19 cellular contexts compared by ENCODE assay signal in the genomic region with DNA sequence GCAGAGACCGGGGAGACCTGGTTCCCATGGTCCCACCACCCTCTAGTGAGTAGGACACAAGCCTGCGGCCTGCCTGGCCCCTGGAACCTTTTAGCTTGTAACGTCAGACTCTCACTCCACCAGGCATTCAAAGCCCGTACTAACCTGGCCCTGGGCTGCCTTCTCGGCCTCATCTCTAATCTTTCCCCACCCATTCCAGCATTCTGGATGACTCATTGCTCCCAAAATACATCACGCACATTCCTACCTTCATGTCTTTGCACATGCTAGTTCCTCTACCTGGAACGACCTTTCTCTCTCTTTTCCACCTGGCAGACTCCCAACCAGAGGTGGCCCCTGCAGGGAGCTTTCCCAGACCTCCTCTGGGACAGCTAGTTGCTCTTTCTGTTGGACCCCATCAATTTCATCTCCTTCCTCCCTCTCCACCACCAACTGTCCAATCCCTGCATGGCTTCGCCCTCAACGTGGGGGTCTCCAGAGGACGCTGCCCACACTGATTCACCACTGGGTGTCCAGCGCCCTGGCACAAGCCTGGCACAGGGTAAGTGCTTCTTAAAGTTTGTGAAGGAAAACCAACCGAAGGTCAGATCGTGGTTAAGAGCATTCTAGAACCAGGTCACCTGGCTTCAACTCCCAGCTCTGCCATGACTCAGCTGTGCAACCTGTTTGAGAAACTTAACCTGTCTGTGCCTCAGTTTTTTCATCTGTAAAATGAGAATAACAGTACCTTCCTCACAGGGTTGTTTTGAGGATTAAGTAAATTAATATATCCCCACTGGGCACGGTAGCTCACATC. TPM values are rescaled to one million over a fixed set of nuclear protein-coding genes. Genes with fewer than 3 reads are reported as not detected.
DNase-seq lines count a peak whose midpoint lies in the region; ATAC-seq, FAIRE-seq and TF ChIP-seq lines count a peak whose summit lies in the region.
"Had no signal": no experiment of that assay in that cellular context is flagged by ENCODE, and none has a peak within 500 bp of the region (broad histone marks: within the 10 kb centered on the region; RNA-seq: fewer than 3 reads in every experiment).

No MANE protein-coding gene starts in this region.

- H3K9me3 ChIP-seq in keratinocyte (ENCODE audit: control insufficient read depth, low read depth, low read length) (no peaks in the 10 kb centered on the region), stomach (no peaks in the 10 kb centered on the region)
- H3K9me3 ChIP-seq: HAP-1 had no signal

- H3K9ac ChIP-seq in keratinocyte (ENCODE audit: control insufficient read depth, extremely low read depth, insufficient read depth, low read length) = peak overlapping the region; percentile 74

- H2AFZ ChIP-seq in keratinocyte (ENCODE audit: control insufficient read depth, low read length) = peak overlapping the region; percentile 88

- H3K9me1 ChIP-seq in keratinocyte (ENCODE audit: control insufficient read depth, extremely low read depth, insufficient read depth, low read length) = peaks cover 4% of the 10 kb centered on the region

- no peak for TF ChIP-seq CTCF in bronchial epithelial cell (IDR thresholded peaks at IDR 0.05; ENCODE audit: insufficient read depth, low read length, severe bottlenecking)
- no peak for TF ChIP-seq CTCF in keratinocyte (optimal IDR thresholded peaks at IDR 0.05 in 1 of 3, IDR thresholded peaks at IDR 0.05 in 1 of 3, conservative IDR thresholded peaks at IDR 0.05 in 1 of 3; ENCODE audit: extremely low read depth in 1 of 3, insufficient read depth in 2 of 3, low read length in 3 of 3)
- no peak for TF ChIP-seq CTCF in stomach (IDR thresholded peaks at IDR 0.05)

- H3K27me3 Mint-ChIP-seq in naive thymus-derived CD8-positive, alpha-beta T cell = peaks cover 0 to 6% (median 4%) of the 10 kb centered on the region in 5 donors
- H3K27me3 Mint-ChIP-seq: activated CD4-positive, alpha-beta T cell treated with anti-CD3 and anti-CD28 coated beads for 36 hours had no signal

- WGBS in stomach, 5 donors = 57 to 75% (median 72%) methylated on average over 14 of the region's 14 CpGs

- no peak for TF ChIP-seq EP300 in stomach (IDR thresholded peaks at IDR 0.05)

- dilution Hi-C loops in keratinocyte (cut with MboI; ENCODE audit: extremely low pct_ligation_motif_present, low sequenced_read_pairs) = no loop called here

- H3K27ac Mint-ChIP-seq in naive thymus-derived CD8-positive, alpha-beta T cell = peak overlapping the region in 4 of 10 donors; percentile 37 to 72 (median 51)
- H3K27ac Mint-ChIP-seq: activated CD4-positive, alpha-beta T cell treated with anti-CD3 and anti-CD28 coated beads for 36 hours; activated naive CD8-positive, alpha-beta T cell treated with anti-CD3 and anti-CD28 coated beads, Interleukin-2, amount 10 ng/mL, durations not matched to agents 7 days and 5 days; nephron progenitor cell had no signal

- no peak for TF ChIP-seq POLR2A in stomach (IDR thresholded peaks at IDR 0.05)

- H3K79me2 ChIP-seq in keratinocyte (ENCODE audit: control insufficient read depth, insufficient read depth, low read length) = no peaks in the 10 kb centered on the region

- H3K27me3 ChIP-seq in bronchial epithelial cell (ENCODE audit: control insufficient read depth, insufficient read depth, low read length) = peaks cover 2% of the 10 kb centered on the region
- H3K27me3 ChIP-seq in keratinocyte (ENCODE audit: control insufficient read depth, extremely low read depth, insufficient read depth, low read length) = no peaks in the 10 kb centered on the region
- peaks cover 0 to 8% (median 4%) of the 10 kb centered on the region in 3 donors for H3K27me3 ChIP-seq in stomach

- H3K27ac ChIP-seq in keratinocyte (ENCODE audit: control insufficient read depth, insufficient read depth, low read length) (peak overlapping the region; percentile 84), stomach (peak overlapping the region in 4 of 5 donors; percentile 63 to 81 (median 72))

- intact Hi-C loops in stomach (cut with DNase I; ENCODE audit: low total_unique reads) = no loop called here

- FAIRE-seq in bronchial epithelial cell (lab: Jason Lieb, UNC) (peak; percentile 58), keratinocyte (lab: Jason Lieb, UNC) (peak; percentile 83)
- FAIRE-seq: colon, small intestine had no signal

- H3K4me1 Mint-ChIP-seq in naive thymus-derived CD8-positive, alpha-beta T cell = peaks cover 7 to 16% (median 9%) of the 10 kb centered on the region in 4 donors

- DNase-seq in LoVo (ENCODE audit: low spot score) = peak; percentile 65
- peak; percentile 66 for DNase-seq in bronchial epithelial cell (ENCODE audit: low read depth)
- peak; percentile 81 for DNase-seq in keratinocyte (ENCODE audit: low read depth, low spot score)
- no peak for DNase-seq in stomach
- DNase-seq in naive thymus-derived CD8-positive, alpha-beta T cell = no peak
- DNase-seq: activated CD4-positive, alpha-beta T cell treated with anti-CD3 and anti-CD28 coated beads for 36 hours; activated naive CD8-positive, alpha-beta T cell treated with anti-CD3 and anti-CD28 coated beads, Interleukin-2, amount 10 ng/mL, durations not matched to agents 7 days and 5 days; activated T-cell treated with anti-CD3 and anti-CD28 coated beads, Interleukin-2, amount 50 U/mL, for 4 hours; Karpas-422; NCI-H1694 treated with DMSO at 0.1 percent for 48 hours; NCI-H526 treated with DMSO at 0.1 percent for 48 hours; nephron progenitor cell; small intestine; stimulated activated naive CD8-positive, alpha-beta T cell treated with anti-CD3 and anti-CD28 coated beads, Interleukin-15, Interleukin-2, amounts not matched to agents 100 U/mL and 50 U/mL, for 24 hours had no signal

- no peaks in the 10 kb centered on the region for H3K9me3 Mint-ChIP-seq in naive thymus-derived CD8-positive, alpha-beta T cell
- H3K9me3 Mint-ChIP-seq: activated naive CD8-positive, alpha-beta T cell treated with anti-CD3 and anti-CD28 coated beads, Interleukin-2, amount 10 ng/mL, durations not matched to agents 7 days and 5 days; activated T-cell treated with anti-CD3 and anti-CD28 coated beads, Interleukin-2, amount 50 U/mL, for 4 hours had no signal

- H3K4me3 ChIP-seq in bronchial epithelial cell (ENCODE audit: low read depth, low read length) (no peak overlapping the region), keratinocyte (ENCODE audit: control insufficient read depth in 2 of 3, extremely low read depth in 1 of 3, insufficient read depth in 2 of 3, low read depth in 1 of 3, low read length in 3 of 3) (peak overlapping the region in 1 of 3 experiments; percentile 29), stomach (no peak overlapping the region)
- H3K4me3 ChIP-seq: HAP-1 had no signal

- H3K36me3 Mint-ChIP-seq in naive thymus-derived CD8-positive, alpha-beta T cell = peaks cover 0 to 2% (median 0%) of the 10 kb centered on the region in 3 donors
- H3K36me3 Mint-ChIP-seq: activated naive CD8-positive, alpha-beta T cell treated with anti-CD3 and anti-CD28 coated beads, Interleukin-2, amount 10 ng/mL, durations not matched to agents 7 days and 5 days had no signal

- POLR2A ChIA-PET in naive thymus-derived CD8-positive, alpha-beta T cell (lab: Charles Lee) = no interaction called here

- H3K4me1 ChIP-seq in keratinocyte (ENCODE audit: control insufficient read depth, extremely low read depth, insufficient read depth, low read length) (peaks cover 42% of the 10 kb centered on the region), stomach (peaks cover 0 to 43% (median 4%) of the 10 kb centered on the region in 4 donors)
- H3K4me1 ChIP-seq: HAP-1 had no signal

- no peaks in the 10 kb centered on the region for H4K20me1 ChIP-seq in keratinocyte (ENCODE audit: control insufficient read depth, extremely low read depth, insufficient read depth, low read length)

- H3K4me3 Mint-ChIP-seq in naive thymus-derived CD8-positive, alpha-beta T cell = no peak overlapping the region
- H3K4me3 Mint-ChIP-seq: activated CD4-positive, alpha-beta T cell treated with anti-CD3 and anti-CD28 coated beads for 36 hours; activated naive CD8-positive, alpha-beta T cell treated with anti-CD3 and anti-CD28 coated beads, Interleukin-2, amount 10 ng/mL, durations not matched to agents 7 days and 5 days; activated T-cell treated with anti-CD3 and anti-CD28 coated beads, Interleukin-2, amount 50 U/mL, for 4 hours; nephron progenitor cell had no signal

- no peaks in the 10 kb centered on the region for H3K36me3 ChIP-seq in bronchial epithelial cell (ENCODE audit: control insufficient read depth, insufficient read depth, low read length)
- H3K36me3 ChIP-seq in keratinocyte (ENCODE audit: control insufficient read depth in 2 of 2, extremely low read depth in 1 of 2, insufficient read depth in 2 of 2, low read length in 2 of 2) = no peaks in the 10 kb centered on the region
- H3K36me3 ChIP-seq in stomach = no peaks in the 10 kb centered on the region
- H3K36me3 ChIP-seq: HAP-1 had no signal

- peak overlapping the region; percentile 74 for H3K4me2 ChIP-seq in keratinocyte (ENCODE audit: control insufficient read depth, extremely low read depth, insufficient read depth, low read depth, low read length)

- no peak for ATAC-seq in naive thymus-derived CD8-positive, alpha-beta T cell
- ATAC-seq in HG02885 (IDR thresholded peaks at IDR 0.05; ENCODE audit: poor library complexity, unreplicated experiment) (no peak), GM18517 (IDR thresholded peaks at IDR 0.05; ENCODE audit: unreplicated experiment) (no peak), HG02981 (IDR thresholded peaks at IDR 0.05; ENCODE audit: unreplicated experiment) (no peak)
- ATAC-seq: activated CD4-positive, alpha-beta T cell treated with anti-CD3 and anti-CD28 coated beads for 36 hours; activated T-cell treated with anti-CD3 and anti-CD28 coated beads, Interleukin-2, amount 50 U/mL, for 4 hours; stimulated activated naive CD8-positive, alpha-beta T cell treated with anti-CD3 and anti-CD28 coated beads, Interleukin-15, Interleukin-2, amounts not matched to agents 100 U/mL and 50 U/mL, for 24 hours had no signal

RNA-seq across cellular contexts. Expression of gene JPH2, which starts 35.2 kb away (rescaled TPM):
- total RNA-seq in bronchial epithelial cell (under 0.01 TPM in 2 replicates), stomach (10 to 100 TPM in 4 of 5 donors, 1 to 10 TPM in 1; 7.6 to 51.9 (median 38.9) TPM)
- polyA plus RNA-seq in keratinocyte (2.5 to 2.9 TPM (median 2.8 TPM) in 3 replicates), stomach (1 to 10 TPM in 2 of 3 donors, under 1 TPM in 1; 0.15 to 9.1 (median 1.1) TPM)
- polyA plus RNA-seq in keratinocyte (2011; ENCODE audit: low read depth) = 0.45 TPM
- 1.4 and 2.4 TPM in 2 replicates for polyA plus RNA-seq in keratinocyte (2011; cell fraction: cytosol; rRNA removed)
- 3.6 and 6.7 TPM in 2 replicates for polyA plus RNA-seq in keratinocyte (2011; cell fraction: nucleus; rRNA removed)
- polyA plus RNA-seq in keratinocyte (2012; ENCODE audit: low replicate concordance) = 2.0 and 4.1 TPM in 2 replicates
- polyA minus RNA-seq in keratinocyte = 4.6 to 7.2 TPM (median 6.0 TPM) in 3 replicates
- 5.4 TPM for polyA minus RNA-seq in keratinocyte (2011; cell fraction: cytosol; rRNA and poly(A)+ RNA removed)
- 3.9 and 7.4 TPM in 2 replicates for polyA minus RNA-seq in keratinocyte (2011; cell fraction: nucleus; rRNA and poly(A)+ RNA removed)
- total RNA-seq in naive thymus-derived CD8-positive, alpha-beta T cell = not detected
- polyA plus RNA-seq in naive thymus-derived CD8-positive, alpha-beta T cell = not detected
- total RNA-seq: activated T-cell treated with anti-CD3 and anti-CD28 coated beads, Interleukin-2, amount 50 U/mL, for 4 hours had no signal

RNA-seq across cellular contexts. Expression of gene OSER1, which starts 58.8 kb away (rescaled TPM):
- total RNA-seq in bronchial epithelial cell (31.9 and 53.2 TPM in 2 replicates), stomach (10 to 100 TPM in 4 of 5 donors, 1 to 10 TPM in 1; 7.8 to 87.5 (median 31.9) TPM)
- polyA plus RNA-seq in keratinocyte (33.5 to 41.5 TPM (median 34.9 TPM) in 3 replicates), stomach (10 to 100 TPM; 22.9 to 33.5 (median 30.9) TPM)
- polyA plus RNA-seq in keratinocyte (2011; ENCODE audit: low read depth) = 33.0 TPM
- polyA plus RNA-seq in keratinocyte (2011; cell fraction: cytosol; rRNA removed) = 20.7 and 35.6 TPM in 2 replicates
- polyA plus RNA-seq in keratinocyte (2011; cell fraction: nucleus; rRNA removed) = 60.0 and 60.2 TPM in 2 replicates
- 21.4 and 76.0 TPM in 2 replicates for polyA plus RNA-seq in keratinocyte (2012; ENCODE audit: low replicate concordance)
- polyA minus RNA-seq in keratinocyte = 17.3 to 21.4 TPM (median 17.9 TPM) in 3 replicates
- polyA minus RNA-seq in keratinocyte (2011; cell fraction: cytosol; rRNA and poly(A)+ RNA removed) = 12.9 TPM
- 8.9 and 12.3 TPM in 2 replicates for polyA minus RNA-seq in keratinocyte (2011; cell fraction: nucleus; rRNA and poly(A)+ RNA removed)
- 10 to 100 TPM; 46.4 to 47.3 TPM for total RNA-seq in naive thymus-derived CD8-positive, alpha-beta T cell
- 10 to 100 TPM; 27.7 to 38.8 (median 37.7) TPM for polyA plus RNA-seq in naive thymus-derived CD8-positive, alpha-beta T cell

Comparison
In these comparisons a context has a peak if more than half of its experiments do, and no peak if none do; other contexts are left out.
1. DNase-seq: peak in LoVo (single experiment), bronchial epithelial cell (single experiment) and keratinocyte (single experiment); none in stomach (single experiment) and naive thymus-derived CD8-positive, alpha-beta T cell (0 of 10).